Comparison of ENCODE assay signal across 17 cellular contexts in the genomic region with DNA sequence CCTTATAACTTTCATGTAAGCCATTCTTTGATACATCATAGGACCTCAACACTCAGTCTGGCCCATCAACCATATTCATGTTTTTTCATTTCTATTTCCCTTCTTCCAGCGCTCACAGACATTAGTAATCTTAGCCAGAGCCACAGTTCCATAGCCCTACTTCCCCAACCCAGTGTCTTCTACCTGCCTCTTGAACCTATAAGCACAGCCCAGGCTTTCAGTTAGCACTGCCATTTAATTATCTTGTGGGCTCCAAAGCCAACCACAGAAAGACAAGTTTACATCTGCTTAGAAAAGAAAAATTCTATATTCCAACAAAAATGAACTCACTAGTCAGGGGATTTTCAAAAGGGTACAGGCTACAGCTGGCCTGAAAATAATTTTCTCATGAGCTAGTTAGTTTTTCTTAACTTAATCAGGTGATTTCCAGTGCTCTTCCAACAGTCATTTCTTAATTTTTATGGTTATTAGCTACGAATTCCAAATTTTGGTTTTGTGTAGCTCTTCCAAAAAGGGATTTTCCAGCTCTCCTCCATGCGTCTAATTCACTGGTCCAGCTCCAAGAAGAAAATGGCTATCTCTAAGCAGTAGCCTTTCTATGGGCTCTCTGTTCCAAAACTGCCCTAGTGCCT. TPM values are rescaled to one million over a fixed set of nuclear protein-coding genes. Genes with fewer than 3 reads are reported as not detected.
"Had no signal": no experiment of that assay in that cellular context is flagged by ENCODE, and none has a peak within 500 bp of the region (broad histone marks: within the 10 kb centered on the region; RNA-seq: fewer than 3 reads in every experiment).

No MANE protein-coding gene starts in this region.

- ATAC-seq: upper lobe of right lung had no signal

- DNase-seq: activated CD4-positive, alpha-beta T cell treated with anti-CD3 and anti-CD28 coated beads, Interleukin-2, amount 50 U/mL, for 48 hours; activated CD4-positive, CD25-positive, alpha-beta regulatory T cell treated with anti-CD3 and anti-CD28 coated beads, Interleukin-2, amount 50 U/mL, for 72 hours; aorta; islet precursor cell; ovary; sigmoid colon; spleen; SW 1271; T-helper 9 cell; upper lobe of right lung had no signal

- H3K4me1 ChIP-seq: breast epithelium, sigmoid colon, upper lobe of right lung had no signal

- H3K27me3 ChIP-seq: breast epithelium, ovary, sigmoid colon, spleen, upper lobe of right lung had no signal

- H3K4me3 ChIP-seq: breast epithelium, lung, ovary, sigmoid colon, spleen, thoracic aorta, upper lobe of right lung had no signal

- H3K27ac ChIP-seq: breast epithelium, ovary, sigmoid colon, spleen, upper lobe of right lung had no signal

- H3K27ac Mint-ChIP-seq: mesothelial cell of epicardium had no signal

- H3K4me3 Mint-ChIP-seq: mesothelial cell of epicardium, neural crest cell had no signal

RNA-seq across cellular contexts. Expression of gene SLC9C1, which starts 52.6 kb away (rescaled TPM):
- total RNA-seq: myocyte, thoracic aorta, upper lobe of right lung had no signal
- polyA plus RNA-seq: aorta, esophagus, lung had no signal
